Comparison of ENCODE assay signal across 16 cellular contexts in genomic region chr1:24141311-24141997, GRCh38. TPM values are rescaled to one million over a fixed set of nuclear protein-coding genes. Genes with fewer than 3 reads are reported as not detected.
"Had no signal": no experiment of that assay in that cellular context is flagged by ENCODE, and none has a peak within 500 bp of the region (broad histone marks: within the 10 kb centered on the region; RNA-seq: fewer than 3 reads in every experiment).

No MANE protein-coding gene starts in this region.

- H3K27me3 ChIP-seq: breast epithelium, dorsolateral prefrontal cortex had no signal

- H3K4me3 Mint-ChIP-seq: natural killer cell, type B pancreatic cell had no signal

- H3K4me3 ChIP-seq: lung, smooth muscle cell had no signal

- H3K27ac Mint-ChIP-seq: activated naive CD4-positive, alpha-beta T cell treated with anti-CD3 and anti-CD28 coated beads, Interleukin-2, amount 50 U/mL, for 72 hours; natural killer cell; type B pancreatic cell had no signal

- FAIRE-seq: TTC549 had no signal

- H3K36me3 ChIP-seq: breast epithelium had no signal

- H3K36me3 Mint-ChIP-seq: activated naive CD4-positive, alpha-beta T cell treated with anti-CD3 and anti-CD28 coated beads, Interleukin-2, amount 50 U/mL, for 72 hours; natural killer cell had no signal

- H3K27ac ChIP-seq: breast epithelium, dorsolateral prefrontal cortex had no signal

- ATAC-seq: activated naive CD4-positive, alpha-beta T cell treated with anti-CD3 and anti-CD28 coated beads, Interleukin-2, amount 50 U/mL, for 72 hours; natural killer cell had no signal

- H3K9me3 ChIP-seq: breast epithelium had no signal

- DNase-seq: activated effector memory CD4-positive, alpha-beta T cell treated with Interleukin-2 at 50 U/mL for 16 hours; activated T-cell treated with anti-CD3 and anti-CD28 coated beads, Interleukin-2, amount 50 U/mL, for 1 hour; dorsolateral prefrontal cortex; hippocampal formation; natural killer cell; occipital lobe; SIG-M5; stimulated activated CD4-positive, alpha-beta T cell treated with anti-CD3 and anti-CD28 coated beads, Interleukin-1b, Interleukin-23, amount 100 ng/mL, for 48 hours; stimulated activated naive CD4-positive, alpha-beta T cell; T-helper 2 cell had no signal

- H3K9me3 Mint-ChIP-seq: activated naive CD4-positive, alpha-beta T cell treated with anti-CD3 and anti-CD28 coated beads, Interleukin-2, amount 50 U/mL, for 72 hours; natural killer cell had no signal

- H3K4me1 ChIP-seq: breast epithelium had no signal

- H3K27me3 Mint-ChIP-seq: type B pancreatic cell had no signal

RNA-seq across cellular contexts. Expression of gene IL22RA1, which starts 1.5 kb away (rescaled TPM):
- total RNA-seq: activated naive CD4-positive, alpha-beta T cell treated with anti-CD3 and anti-CD28 coated beads, Interleukin-2, amount 50 U/mL, for 72 hours; natural killer cell; occipital lobe had no signal
- polyA plus RNA-seq: smooth muscle cell had no signal

RNA-seq across cellular contexts. Expression of gene MYOM3, which starts 29.5 kb away (rescaled TPM):
- total RNA-seq: activated naive CD4-positive, alpha-beta T cell treated with anti-CD3 and anti-CD28 coated beads, Interleukin-2, amount 50 U/mL, for 72 hours had no signal
